In the genomic region with DNA sequence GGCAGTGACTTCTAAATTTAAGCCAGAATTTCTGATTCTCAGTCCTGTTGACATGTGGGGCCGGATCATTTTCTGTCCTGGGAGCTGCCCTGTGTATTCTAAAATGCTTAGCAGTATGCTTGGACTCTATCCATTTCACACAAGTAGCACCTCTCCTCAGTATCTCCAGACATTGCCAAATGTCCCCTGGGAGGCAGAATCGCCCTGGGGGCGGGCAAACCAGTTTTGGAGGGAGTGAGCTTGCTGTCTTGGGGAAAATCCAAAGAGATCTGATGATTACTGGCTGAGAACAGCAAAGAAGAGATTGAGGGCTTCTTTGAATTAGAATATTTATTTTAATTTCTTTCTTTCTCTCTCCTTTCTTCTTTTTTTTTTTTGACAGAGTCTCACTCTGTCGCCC, we compare ENCODE assay signal across 15 cellular contexts. TPM values are rescaled to one million over a fixed set of nuclear protein-coding genes. Genes with fewer than 3 reads are reported as not detected.
DNase-seq lines count a peak whose midpoint lies in the region; ATAC-seq and TF ChIP-seq lines count a peak whose summit lies in the region.
"Had no signal": no experiment of that assay in that cellular context is flagged by ENCODE, and none has a peak within 500 bp of the region (broad histone marks: within the 10 kb centered on the region; RNA-seq: fewer than 3 reads in every experiment).

No MANE protein-coding gene starts in this region.

- no peak for ATAC-seq in activated naive CD8-positive, alpha-beta T cell treated with anti-CD3 and anti-CD28 coated beads, Interleukin-2, amount 50 U/mL, for 24 hours
- ATAC-seq in central memory CD8-positive, alpha-beta T cell (replicated peaks; ENCODE audit: extremely low read depth, poor library complexity, severe bottlenecking), result no peak
- ATAC-seq in HG02571 (IDR thresholded peaks at IDR 0.05; ENCODE audit: unreplicated experiment), result no peak
- ATAC-seq: A549 had no signal

- no peaks in the 10 kb centered on the region for H4K20me1 ChIP-seq in MM.1S (ENCODE audit: insufficient read depth, low read length)

- no peaks in the 10 kb centered on the region for H3K9me3 ChIP-seq in MM.1S (replicated peaks; ENCODE audit: insufficient read depth, low read length)
- H3K9me3 ChIP-seq in Peyer's patch, result no peaks in the 10 kb centered on the region
- H3K9me3 ChIP-seq: A549 had no signal

- peaks cover 93% of the 10 kb centered on the region for H3K79me2 ChIP-seq in MM.1S (ENCODE audit: low read length)

- peak overlapping the region; percentile 84 for H3K27ac Mint-ChIP-seq in activated naive CD8-positive, alpha-beta T cell
- H3K27ac Mint-ChIP-seq in activated naive CD8-positive, alpha-beta T cell treated with anti-CD3 and anti-CD28 coated beads, Interleukin-2, amount 50 U/mL, for 24 hours, result no peak overlapping the region
- H3K27ac Mint-ChIP-seq in central memory CD8-positive, alpha-beta T cell (ENCODE audit: low read depth), result peak overlapping the region; percentile 68
- H3K27ac Mint-ChIP-seq: H9 had no signal

- peak overlapping the region; percentile 10 for H3K4me3 Mint-ChIP-seq in activated naive CD8-positive, alpha-beta T cell
- no peak overlapping the region for H3K4me3 Mint-ChIP-seq in activated naive CD8-positive, alpha-beta T cell treated with anti-CD3 and anti-CD28 coated beads, Interleukin-2, amount 50 U/mL, for 24 hours
- no peak overlapping the region for H3K4me3 Mint-ChIP-seq in central memory CD8-positive, alpha-beta T cell
- H3K4me3 Mint-ChIP-seq: CD14-positive monocyte, H9 had no signal

- no peaks in the 10 kb centered on the region for H3K9me2 ChIP-seq in MM.1S (replicated peaks; ENCODE audit: insufficient read depth, low read length)

- H3K27me3 ChIP-seq in MM.1S (replicated peaks; ENCODE audit: insufficient read depth, low read length) (no peaks in the 10 kb centered on the region), Peyer's patch (no peaks in the 10 kb centered on the region)

- H3K9me3 Mint-ChIP-seq in activated naive CD8-positive, alpha-beta T cell (ENCODE audit: low read depth), result no peaks in the 10 kb centered on the region
- H3K9me3 Mint-ChIP-seq in activated naive CD8-positive, alpha-beta T cell treated with anti-CD3 and anti-CD28 coated beads, Interleukin-2, amount 50 U/mL, for 24 hours, result no peaks in the 10 kb centered on the region
- no peaks in the 10 kb centered on the region for H3K9me3 Mint-ChIP-seq in central memory CD8-positive, alpha-beta T cell

- peak overlapping the region; percentile 4; the same call in 1 of the 2 replicates for H3K4me2 ChIP-seq in MM.1S (ENCODE audit: low read depth, low read length)
- H3K4me2 ChIP-seq: A549 had no signal

- TF ChIP-seq CTCF in MM.1S (IDR thresholded peaks at IDR 0.05; ENCODE audit: low read length) (no peak), Peyer's patch (IDR thresholded peaks at IDR 0.05) (no peak)

- H3K36me3 Mint-ChIP-seq in activated naive CD8-positive, alpha-beta T cell, result peaks cover 20% of the 10 kb centered on the region
- H3K36me3 Mint-ChIP-seq in activated naive CD8-positive, alpha-beta T cell treated with anti-CD3 and anti-CD28 coated beads, Interleukin-2, amount 50 U/mL, for 24 hours (ENCODE audit: low read depth), result peaks cover 41% of the 10 kb centered on the region
- peaks cover 37% of the 10 kb centered on the region for H3K36me3 Mint-ChIP-seq in central memory CD8-positive, alpha-beta T cell (ENCODE audit: insufficient read depth)

- no peak overlapping the region for H2AFZ ChIP-seq in MM.1S (ENCODE audit: low read length)

- H3K36me3 ChIP-seq in MM.1S (replicated peaks; ENCODE audit: insufficient read depth, low read length), result 0 out of 2 replicates have a peak, but pooled peaks cover 4% of the 10 kb centered on the region
- H3K36me3 ChIP-seq in Peyer's patch, result no peaks in the 10 kb centered on the region

- H3K4me1 ChIP-seq in MM.1S (ENCODE audit: low read length), result peaks cover 15% of the 10 kb centered on the region
- no peaks in the 10 kb centered on the region for H3K4me1 ChIP-seq in Peyer's patch
- H3K4me1 ChIP-seq: A549 had no signal

- DNase-seq in activated naive CD8-positive, alpha-beta T cell treated with anti-CD3 and anti-CD28 coated beads, Interleukin-2, amount 50 U/mL, for 24 hours, result no peak
- DNase-seq in MM.1S (no peak), Peyer's patch (no peak), MV-4-11 (lab: John Stamatoyannopoulos, UW) (no peak), epidermal melanocyte (ENCODE audit: insufficient read length, low spot score) (no peak)
- no peak for DNase-seq in central memory CD8-positive, alpha-beta T cell (ENCODE audit: low spot score in 2 of 2)
- DNase-seq: H9, NCI-H1436 treated with DMSO at 0.1 percent for 48 hours, NCI-H2081, NCI-H510A treated with DMSO at 0.1 percent for 48 hours had no signal

- H3K9ac ChIP-seq in MM.1S (ENCODE audit: low read length), result no peak overlapping the region; the same call in 1 of the 2 replicates

- H3F3A ChIP-seq in MM.1S (ENCODE audit: insufficient read depth, low read length), result peaks cover 8% of the 10 kb centered on the region; the same call in 1 of the 2 replicates

- peak overlapping the region; percentile 48; the same call in 1 of the 2 replicates for H3K27ac ChIP-seq in MM.1S (ENCODE audit: low read length)
- H3K27ac ChIP-seq in Peyer's patch, result no peak overlapping the region
- H3K27ac ChIP-seq: A549 had no signal

- peaks cover 65% of the 10 kb centered on the region for H3K4me1 Mint-ChIP-seq in activated naive CD8-positive, alpha-beta T cell (ENCODE audit: low read depth)
- H3K4me1 Mint-ChIP-seq in activated naive CD8-positive, alpha-beta T cell treated with anti-CD3 and anti-CD28 coated beads, Interleukin-2, amount 50 U/mL, for 24 hours, result peaks cover 44% of the 10 kb centered on the region
- H3K4me1 Mint-ChIP-seq in central memory CD8-positive, alpha-beta T cell, result peaks cover 56% of the 10 kb centered on the region
- H3K4me1 Mint-ChIP-seq: H9 had no signal

- no peaks in the 10 kb centered on the region for H3K27me3 Mint-ChIP-seq in activated naive CD8-positive, alpha-beta T cell
- H3K27me3 Mint-ChIP-seq in activated naive CD8-positive, alpha-beta T cell treated with anti-CD3 and anti-CD28 coated beads, Interleukin-2, amount 50 U/mL, for 24 hours, result no peaks in the 10 kb centered on the region
- no peaks in the 10 kb centered on the region for H3K27me3 Mint-ChIP-seq in central memory CD8-positive, alpha-beta T cell

- no peak overlapping the region; the same call in 1 of the 2 replicates for H3K4me3 ChIP-seq in MM.1S (ENCODE audit: low read length)
- no peak overlapping the region for H3K4me3 ChIP-seq in Peyer's patch
- H3K4me3 ChIP-seq: A549 had no signal

- no peak for TF ChIP-seq POLR2A in Peyer's patch (IDR thresholded peaks at IDR 0.05)

RNA-seq across cellular contexts. Expression of a gene that starts 16.4 kb away (rescaled TPM):
- total RNA-seq in Peyer's patch, result 10 to 100 TPM in 1 of 4 donors, 1 to 10 TPM in 3; 7.0 to 57.8 (median 7.7) TPM
- total RNA-seq: SK-MEL-5 had no signal

RNA-seq across cellular contexts. Expression of a gene that starts 21.7 kb away (rescaled TPM):
- 100 to 1,000 TPM in 1 of 4 donors, 10 to 100 TPM in 3; 43.7 to 127 (median 91.9) TPM for total RNA-seq in Peyer's patch

RNA-seq across cellular contexts. Expression of a gene that starts 49.4 kb away (rescaled TPM):
- total RNA-seq in Peyer's patch, result 100 to 1,000 TPM in 1 of 4 donors, 10 to 100 TPM in 3; 30.1 to 314 (median 81.5) TPM

RNA-seq across cellular contexts. Expression of a gene that starts 51.5 kb away (rescaled TPM):
- 100 to 1,000 TPM in 1 of 4 donors, 10 to 100 TPM in 3; 54.5 to 133 (median 92.2) TPM for total RNA-seq in Peyer's patch
